1 cellular context compared by ENCODE assay signal in the genomic region with DNA sequence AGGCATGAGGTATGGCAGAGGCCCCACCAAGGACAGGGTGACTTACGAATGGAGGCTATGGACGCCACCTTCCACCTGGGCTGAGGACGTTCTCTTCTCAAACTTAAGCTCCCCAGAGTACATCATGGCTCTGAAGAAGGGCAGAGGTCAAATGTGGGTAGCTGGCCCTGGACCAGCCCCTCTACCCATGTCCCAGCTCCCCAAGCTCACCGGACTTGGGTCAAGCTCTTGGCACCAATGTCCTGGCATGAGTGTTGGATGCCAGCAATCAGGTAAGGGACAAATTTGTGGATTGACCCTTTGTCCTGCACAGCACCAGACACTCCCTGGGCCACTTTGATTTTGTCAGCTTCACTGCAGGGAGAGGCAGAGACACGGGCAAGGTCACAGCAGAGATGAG.
TF ChIP-seq lines count a peak whose summit lies in the region.

No MANE protein-coding gene starts in this region.

TF ChIP-seq in GM23338, 12 proteins besides CTCF, POLR2A, EP300 and RAD21 (continued from another document):
- TF ChIP-seq, protein P1, sequence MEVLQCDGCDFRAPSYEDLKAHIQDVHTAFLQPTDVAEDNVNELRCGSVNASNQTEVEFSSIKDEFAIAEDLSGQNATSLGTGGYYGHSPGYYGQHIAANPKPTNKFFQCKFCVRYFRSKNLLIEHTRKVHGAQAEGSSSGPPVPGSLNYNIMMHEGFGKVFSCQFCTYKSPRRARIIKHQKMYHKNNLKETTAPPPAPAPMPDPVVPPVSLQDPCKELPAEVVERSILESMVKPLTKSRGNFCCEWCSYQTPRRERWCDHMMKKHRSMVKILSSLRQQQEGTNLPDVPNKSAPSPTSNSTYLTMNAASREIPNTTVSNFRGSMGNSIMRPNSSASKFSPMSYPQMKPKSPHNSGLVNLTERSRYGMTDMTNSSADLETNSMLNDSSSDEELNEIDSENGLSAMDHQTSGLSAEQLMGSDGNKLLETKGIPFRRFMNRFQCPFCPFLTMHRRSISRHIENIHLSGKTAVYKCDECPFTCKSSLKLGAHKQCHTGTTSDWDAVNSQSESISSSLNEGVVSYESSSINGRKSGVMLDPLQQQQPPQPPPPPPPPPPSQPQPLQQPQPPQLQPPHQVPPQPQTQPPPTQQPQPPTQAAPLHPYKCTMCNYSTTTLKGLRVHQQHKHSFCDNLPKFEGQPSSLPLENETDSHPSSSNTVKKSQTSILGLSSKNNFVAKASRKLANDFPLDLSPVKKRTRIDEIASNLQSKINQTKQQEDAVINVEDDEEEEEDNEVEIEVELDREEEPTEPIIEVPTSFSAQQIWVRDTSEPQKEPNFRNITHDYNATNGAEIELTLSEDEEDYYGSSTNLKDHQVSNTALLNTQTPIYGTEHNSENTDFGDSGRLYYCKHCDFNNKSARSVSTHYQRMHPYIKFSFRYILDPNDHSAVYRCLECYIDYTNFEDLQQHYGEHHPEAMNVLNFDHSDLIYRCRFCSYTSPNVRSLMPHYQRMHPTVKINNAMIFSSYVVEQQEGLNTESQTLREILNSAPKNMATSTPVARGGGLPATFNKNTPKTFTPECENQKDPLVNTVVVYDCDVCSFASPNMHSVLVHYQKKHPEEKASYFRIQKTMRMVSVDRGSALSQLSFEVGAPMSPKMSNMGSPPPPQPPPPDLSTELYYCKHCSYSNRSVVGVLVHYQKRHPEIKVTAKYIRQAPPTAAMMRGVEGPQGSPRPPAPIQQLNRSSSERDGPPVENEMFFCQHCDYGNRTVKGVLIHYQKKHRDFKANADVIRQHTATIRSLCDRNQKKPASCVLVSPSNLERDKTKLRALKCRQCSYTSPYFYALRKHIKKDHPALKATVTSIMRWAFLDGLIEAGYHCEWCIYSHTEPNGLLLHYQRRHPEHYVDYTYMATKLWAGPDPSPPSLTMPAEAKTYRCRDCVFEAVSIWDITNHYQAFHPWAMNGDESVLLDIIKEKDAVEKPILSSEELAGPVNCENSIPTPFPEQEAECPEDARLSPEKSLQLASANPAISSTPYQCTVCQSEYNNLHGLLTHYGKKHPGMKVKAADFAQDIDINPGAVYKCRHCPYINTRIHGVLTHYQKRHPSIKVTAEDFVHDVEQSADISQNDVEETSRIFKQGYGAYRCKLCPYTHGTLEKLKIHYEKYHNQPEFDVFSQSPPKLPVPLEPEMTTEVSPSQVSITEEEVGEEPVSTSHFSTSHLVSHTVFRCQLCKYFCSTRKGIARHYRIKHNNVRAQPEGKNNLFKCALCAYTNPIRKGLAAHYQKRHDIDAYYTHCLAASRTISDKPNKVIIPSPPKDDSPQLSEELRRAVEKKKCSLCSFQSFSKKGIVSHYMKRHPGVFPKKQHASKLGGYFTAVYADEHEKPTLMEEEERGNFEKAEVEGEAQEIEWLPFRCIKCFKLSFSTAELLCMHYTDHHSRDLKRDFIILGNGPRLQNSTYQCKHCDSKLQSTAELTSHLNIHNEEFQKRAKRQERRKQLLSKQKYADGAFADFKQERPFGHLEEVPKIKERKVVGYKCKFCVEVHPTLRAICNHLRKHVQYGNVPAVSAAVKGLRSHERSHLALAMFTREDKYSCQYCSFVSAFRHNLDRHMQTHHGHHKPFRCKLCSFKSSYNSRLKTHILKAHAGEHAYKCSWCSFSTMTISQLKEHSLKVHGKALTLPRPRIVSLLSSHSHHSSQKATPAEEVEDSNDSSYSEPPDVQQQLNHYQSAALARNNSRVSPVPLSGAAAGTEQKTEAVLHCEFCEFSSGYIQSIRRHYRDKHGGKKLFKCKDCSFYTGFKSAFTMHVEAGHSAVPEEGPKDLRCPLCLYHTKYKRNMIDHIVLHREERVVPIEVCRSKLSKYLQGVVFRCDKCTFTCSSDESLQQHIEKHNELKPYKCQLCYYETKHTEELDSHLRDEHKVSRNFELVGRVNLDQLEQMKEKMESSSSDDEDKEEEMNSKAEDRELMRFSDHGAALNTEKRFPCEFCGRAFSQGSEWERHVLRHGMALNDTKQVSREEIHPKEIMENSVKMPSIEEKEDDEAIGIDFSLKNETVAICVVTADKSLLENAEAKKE (CRISPR knock-in tag; IDR thresholded peaks at IDR 0.05) = no peak
- TF ChIP-seq, protein P2, sequence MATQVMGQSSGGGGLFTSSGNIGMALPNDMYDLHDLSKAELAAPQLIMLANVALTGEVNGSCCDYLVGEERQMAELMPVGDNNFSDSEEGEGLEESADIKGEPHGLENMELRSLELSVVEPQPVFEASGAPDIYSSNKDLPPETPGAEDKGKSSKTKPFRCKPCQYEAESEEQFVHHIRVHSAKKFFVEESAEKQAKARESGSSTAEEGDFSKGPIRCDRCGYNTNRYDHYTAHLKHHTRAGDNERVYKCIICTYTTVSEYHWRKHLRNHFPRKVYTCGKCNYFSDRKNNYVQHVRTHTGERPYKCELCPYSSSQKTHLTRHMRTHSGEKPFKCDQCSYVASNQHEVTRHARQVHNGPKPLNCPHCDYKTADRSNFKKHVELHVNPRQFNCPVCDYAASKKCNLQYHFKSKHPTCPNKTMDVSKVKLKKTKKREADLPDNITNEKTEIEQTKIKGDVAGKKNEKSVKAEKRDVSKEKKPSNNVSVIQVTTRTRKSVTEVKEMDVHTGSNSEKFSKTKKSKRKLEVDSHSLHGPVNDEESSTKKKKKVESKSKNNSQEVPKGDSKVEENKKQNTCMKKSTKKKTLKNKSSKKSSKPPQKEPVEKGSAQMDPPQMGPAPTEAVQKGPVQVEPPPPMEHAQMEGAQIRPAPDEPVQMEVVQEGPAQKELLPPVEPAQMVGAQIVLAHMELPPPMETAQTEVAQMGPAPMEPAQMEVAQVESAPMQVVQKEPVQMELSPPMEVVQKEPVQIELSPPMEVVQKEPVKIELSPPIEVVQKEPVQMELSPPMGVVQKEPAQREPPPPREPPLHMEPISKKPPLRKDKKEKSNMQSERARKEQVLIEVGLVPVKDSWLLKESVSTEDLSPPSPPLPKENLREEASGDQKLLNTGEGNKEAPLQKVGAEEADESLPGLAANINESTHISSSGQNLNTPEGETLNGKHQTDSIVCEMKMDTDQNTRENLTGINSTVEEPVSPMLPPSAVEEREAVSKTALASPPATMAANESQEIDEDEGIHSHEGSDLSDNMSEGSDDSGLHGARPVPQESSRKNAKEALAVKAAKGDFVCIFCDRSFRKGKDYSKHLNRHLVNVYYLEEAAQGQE (IDR thresholded peaks at IDR 0.05; ENCODE audit: unreplicated experiment) = no peak
- TF ChIP-seq POLR2AphosphoS5 (IDR thresholded peaks at IDR 0.05; ENCODE audit: low read depth) (no peak; the same call in 1 of the 2 replicates), ZNF331 (CRISPR knock-in tag; IDR thresholded peaks at IDR 0.05; ENCODE audit: low read depth) (no peak), NANOG (IDR thresholded peaks at IDR 0.05; ENCODE audit: borderline replicate concordance) (no peak), CREB1 (CRISPR knock-in tag; IDR thresholded peaks at IDR 0.05; ENCODE audit: low read depth) (no peak), ZNF114 (CRISPR knock-in tag; IDR thresholded peaks at IDR 0.05) (no peak), JUNB (IDR thresholded peaks at IDR 0.05; ENCODE audit: unreplicated experiment) (no peak)
- TF ChIP-seq, protein P3, sequence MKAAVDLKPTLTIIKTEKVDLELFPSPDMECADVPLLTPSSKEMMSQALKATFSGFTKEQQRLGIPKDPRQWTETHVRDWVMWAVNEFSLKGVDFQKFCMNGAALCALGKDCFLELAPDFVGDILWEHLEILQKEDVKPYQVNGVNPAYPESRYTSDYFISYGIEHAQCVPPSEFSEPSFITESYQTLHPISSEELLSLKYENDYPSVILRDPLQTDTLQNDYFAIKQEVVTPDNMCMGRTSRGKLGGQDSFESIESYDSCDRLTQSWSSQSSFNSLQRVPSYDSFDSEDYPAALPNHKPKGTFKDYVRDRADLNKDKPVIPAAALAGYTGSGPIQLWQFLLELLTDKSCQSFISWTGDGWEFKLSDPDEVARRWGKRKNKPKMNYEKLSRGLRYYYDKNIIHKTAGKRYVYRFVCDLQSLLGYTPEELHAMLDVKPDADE (IDR thresholded peaks at IDR 0.05) = no peak
